In genomic region chr19:1851581-1852293, GRCh38 we compare ENCODE assay signal across 8 cellular contexts. TPM values are rescaled to one million over a fixed set of nuclear protein-coding genes. Genes with fewer than 3 reads are reported as not detected.
A peak's percentile ranks its signal among the peaks of the same experiment; 100 is the strongest.
DNase-seq lines count a peak whose midpoint lies in the region; ATAC-seq, FAIRE-seq and TF ChIP-seq lines count a peak whose summit lies in the region.

No MANE protein-coding gene starts in this region.

- in situ Hi-C loops in KBM-7 (cut with MboI; ENCODE audit: low pct_unique_long_range_greater_than_20kb, low sequenced_read_pairs), result no loop called here

- H3K27me3 Mint-ChIP-seq in stimulated activated memory B cell treated with anti-CD40 and anti-IgM and Interleukin-4, amounts not matched to agents 10 μg/mL and 1 μg/mL and 100 μg/mL, for 72 hours, result no peaks in the 10 kb centered on the region

- FAIRE-seq in H1 (lab: Jason Lieb, UNC), result no peak

- H3K79me1 ChIP-seq in H1 (ENCODE audit: low read depth, low read length), result peaks cover 9% of the 10 kb centered on the region

- H3K4me2 ChIP-seq in H1 (ENCODE audit: insufficient read depth in 1 of 2, low read depth in 2 of 2, low read length in 2 of 2), result peak overlapping the region; percentile 37 to 58; a peak in 3 of 4 replicates

- TF ChIP-seq RAD21 in H1 (IDR thresholded peaks at IDR 0.05 in 1 of 2, conservative IDR thresholded peaks at IDR 0.05 in 1 of 2; ENCODE audit: low read depth in 2 of 2, low read length in 2 of 2), result no peak

- H3K27me3 ChIP-seq in H1 (replicated peaks in 1 of 4; ENCODE audit: control insufficient read depth in 3 of 4, extremely low read depth in 1 of 4, insufficient read depth in 3 of 4, low read length in 3 of 4), result no peaks in the 10 kb centered on the region

- no peak overlapping the region for H3K9ac ChIP-seq in H1 (replicated peaks in 1 of 4; ENCODE audit: extremely low read depth in 1 of 4, low read depth in 3 of 4, low read length in 3 of 4)

- peak overlapping the region; percentile 22 for H4K8ac ChIP-seq in H1 (ENCODE audit: extremely low read depth, insufficient read depth, low read length)

- TF ChIP-seq POLR2A in H1 (IDR thresholded peaks at IDR 0.05; ENCODE audit: control extremely low read depth in 1 of 2, low read depth in 2 of 2, low read length in 2 of 2), result no peak

- H3K36me3 Mint-ChIP-seq in stimulated activated memory B cell treated with anti-CD40 and anti-IgM and Interleukin-4, amounts not matched to agents 10 μg/mL and 1 μg/mL and 100 μg/mL, for 72 hours, result peaks cover 12% of the 10 kb centered on the region

- no peak for TF ChIP-seq EP300 in H1 (IDR thresholded peaks at IDR 0.05; ENCODE audit: borderline replicate concordance in 1 of 2, low read depth in 2 of 2, low read length in 2 of 2)

- no peak overlapping the region for H4K5ac ChIP-seq in H1 (ENCODE audit: insufficient read length, low read depth, low read length)

- H2BK12ac ChIP-seq in H1 (ENCODE audit: low read depth, low read length), result no peak overlapping the region

- no peak overlapping the region for H3K56ac ChIP-seq in H1 (replicated peaks; ENCODE audit: insufficient read length, low read depth, low read length)

- H2BK20ac ChIP-seq in H1 (ENCODE audit: low read length), result no peak overlapping the region

- WGBS in H1 (ENCODE audit: extremely low coverage in 1 of 2, insufficient coverage in 1 of 2, insufficient read length in 1 of 2, insufficient replicate concordance in 2 of 2, low coverage in 1 of 2, low lambda C conversion rate in 2 of 2, missing lambda C conversion rate in 1 of 2), 2 experiments, result 55% methylated on average over 18 of the region's 58 CpGs; no CpG with 5 or more reads in 1 of the 2 experiments

- no peak overlapping the region for H3K14ac ChIP-seq in H1 (ENCODE audit: insufficient read length)

- no peak overlapping the region for H2AFZ ChIP-seq in H1 (ENCODE audit: low read length)

- no peaks in the 10 kb centered on the region for H3K9me3 Mint-ChIP-seq in stimulated activated memory B cell treated with anti-CD40 and anti-IgM and Interleukin-4, amounts not matched to agents 10 μg/mL and 1 μg/mL and 100 μg/mL, for 72 hours

- no peak overlapping the region for H3K27ac ChIP-seq in H1 (ENCODE audit: low read depth, low read length)

- no peak overlapping the region for H3K4ac ChIP-seq in H1 (replicated peaks; ENCODE audit: insufficient read length, low read depth, low read length)

- H3K4me3 ChIP-seq in H1 (ENCODE audit: extremely low read depth in 1 of 4, insufficient read depth in 2 of 4, low read depth in 3 of 4, low read length in 4 of 4), result peak overlapping the region in 2 of 4 experiments; percentile 10 to 53; a peak in 4 of 8 replicates

- no peak for ATAC-seq in stimulated activated memory B cell treated with anti-CD40 and anti-IgM and Interleukin-4, amounts not matched to agents 10 μg/mL and 1 μg/mL and 100 μg/mL, for 72 hours

- H4K91ac ChIP-seq in H1 (replicated peaks; ENCODE audit: insufficient read length, low read length), result no peak overlapping the region

- peaks cover 3% of the 10 kb centered on the region; the same call in 1 of the 2 replicates for H3K23me2 ChIP-seq in H1 (ENCODE audit: low read depth, low read length)

- H2BK5ac ChIP-seq in H1 (ENCODE audit: low read depth, low read length), result 0 out of 2 replicates have a peak overlapping the region, but pooled peaks have one; percentile 35

- H3K4me1 ChIP-seq in H1 (replicated peaks in 1 of 4; ENCODE audit: control insufficient read depth in 3 of 4, insufficient read depth in 4 of 4, low read length in 3 of 4), result peaks cover 0 to 40% (median 32%) of the 10 kb centered on the region in 4 experiments; a peak in 6 of 7 replicates

- H2BK120ac ChIP-seq in H1 (replicated peaks; ENCODE audit: low read depth, low read length), result no peak overlapping the region

- peaks cover 12 to 33% of the 10 kb centered on the region in 2 experiments for H3K79me2 ChIP-seq in H1 (ENCODE audit: control insufficient read depth in 1 of 2, insufficient read depth in 2 of 2, low read length in 2 of 2)

- no peak overlapping the region for H3K4me3 Mint-ChIP-seq in stimulated activated memory B cell treated with anti-CD40 and anti-IgM and Interleukin-4, amounts not matched to agents 10 μg/mL and 1 μg/mL and 100 μg/mL, for 72 hours

- no peaks in the 10 kb centered on the region for H3K36me3 ChIP-seq in H1 (ENCODE audit: control insufficient read depth in 2 of 4, insufficient read depth in 4 of 4, low read length in 3 of 4)

- POLR2A ChIA-PET in H1 (lab: Charles Lee; ENCODE audit: partially characterized antibody), result interaction anchor here (0.8 to 1.3 kb wide), 3 partner anchors 11 to 14 kb away, joined by 3 to 4 read pairs (median 3); no protein-coding TSS in a partner anchor

- CTCF ChIA-PET in H1 (lab: Charles Lee; ENCODE audit: partially characterized antibody), result interaction anchor here (1.3 to 2.1 kb wide), 3 partner anchors 10 to 55 kb away, joined by 3 to 11 read pairs (median 5); no protein-coding TSS in a partner anchor

- no peak overlapping the region for H2AK5ac ChIP-seq in H1 (ENCODE audit: low read depth, low read length)

- peak overlapping the region; percentile 40 for H3K27ac Mint-ChIP-seq in stimulated activated memory B cell treated with anti-CD40 and anti-IgM and Interleukin-4, amounts not matched to agents 10 μg/mL and 1 μg/mL and 100 μg/mL, for 72 hours

- peaks cover 16 to 23% of the 10 kb centered on the region in 2 experiments for H4K20me1 ChIP-seq in H1 (replicated peaks in 1 of 2; ENCODE audit: control insufficient read depth in 1 of 2, insufficient read depth in 2 of 2, low read length in 2 of 2)

- H3K4me1 Mint-ChIP-seq in stimulated activated memory B cell treated with anti-CD40 and anti-IgM and Interleukin-4, amounts not matched to agents 10 μg/mL and 1 μg/mL and 100 μg/mL, for 72 hours, result peaks cover 66% of the 10 kb centered on the region

- H3K23ac ChIP-seq in H1 (ENCODE audit: insufficient read length), result no peak overlapping the region

- no peaks in the 10 kb centered on the region for H3K9me3 ChIP-seq in H1 (ENCODE audit: insufficient read depth in 2 of 2, low read depth in 1 of 2, low read length in 1 of 2)

- no peak overlapping the region for H2BK15ac ChIP-seq in H1 (ENCODE audit: low read length)

- H3K18ac ChIP-seq in H1 (ENCODE audit: extremely low read depth, low read length), result no peak overlapping the region; the same call in 1 of the 2 replicates

- DNase-seq in DMS79 treated with DMSO at 0.1 percent for 48 hours (lab: John Stamatoyannopoulos, UW) (peak; percentile 21), DMS79 (lab: John Stamatoyannopoulos, UW) (no peak), H1 (ENCODE audit: low read depth in 1 of 2, low spot score in 2 of 2) (no peak), HCEC 1CT (no peak), KBM-7 (no peak), HPDE6-E6E7 (ENCODE audit: extremely low spot score) (no peak)
- peak; percentile 59 to 64 for DNase-seq in activated CD4-positive, alpha-beta T cell treated with anti-CD3 and anti-CD28 coated beads, Interleukin-2, amount 50 U/mL, for 4 hours

- no peak for TF ChIP-seq CTCF in H1 (IDR thresholded peaks at IDR 0.05; ENCODE audit: control extremely low read depth in 1 of 3, insufficient read depth in 1 of 3, low read depth in 1 of 3, low read length in 3 of 3)

RNA-seq across cellular contexts. Expression of gene REXO1, which starts 3.5 kb away (rescaled TPM):
- 42.4 and 44.3 TPM in 2 replicates for total RNA-seq in H1 (2021; fragmentation: NEBNext Ultra II Directional; extraction: Animal tissue kit (Norgen Biotek cat#: 25700))
- polyA plus RNA-seq in H1 (2011; rRNA removed), result 44.3 and 69.6 TPM in 2 replicates
- polyA plus RNA-seq in H1 (2011; cell fraction: cytosol; rRNA removed), result 21.3 TPM
- 69.2 TPM for polyA plus RNA-seq in H1 (2011; cell fraction: nucleus; rRNA removed)
- 35.1 to 44.9 TPM (median 43.7 TPM) in 4 replicates for polyA plus RNA-seq in H1 (2012, experiment 1 of 2)
- polyA plus RNA-seq in H1 (2012, experiment 2 of 2), result 33.4 TPM
- 22.8 TPM for polyA plus RNA-seq in H1 (2013, experiment 1 of 2)
- 21.3 TPM for polyA plus RNA-seq in H1 (2013, experiment 2 of 2)
- polyA minus RNA-seq in H1 (2011; rRNA and poly(A)+ RNA removed), result 18.8 and 19.5 TPM in 2 replicates
- 24.8 TPM for polyA minus RNA-seq in H1 (2011; cell fraction: cytosol; rRNA and poly(A)+ RNA removed)
- polyA minus RNA-seq in H1 (2011; cell fraction: nucleus; rRNA and poly(A)+ RNA removed), result 20.1 TPM

RNA-seq across cellular contexts. Expression of gene KLF16, which starts 11.6 kb away (rescaled TPM):
- total RNA-seq in H1 (2021; fragmentation: NEBNext Ultra II Directional; extraction: Animal tissue kit (Norgen Biotek cat#: 25700)), result 45.9 and 53.2 TPM in 2 replicates
- polyA plus RNA-seq in H1 (2011; rRNA removed), result 14.3 and 44.7 TPM in 2 replicates
- 15.0 TPM for polyA plus RNA-seq in H1 (2011; cell fraction: cytosol; rRNA removed)
- 29.0 TPM for polyA plus RNA-seq in H1 (2011; cell fraction: nucleus; rRNA removed)
- polyA plus RNA-seq in H1 (2012, experiment 1 of 2), result 15.6 to 26.7 TPM (median 23.8 TPM) in 4 replicates
- 21.5 TPM for polyA plus RNA-seq in H1 (2012, experiment 2 of 2)
- 27.2 TPM for polyA plus RNA-seq in H1 (2013, experiment 1 of 2)
- polyA plus RNA-seq in H1 (2013, experiment 2 of 2), result 28.5 TPM
- polyA minus RNA-seq in H1 (2011; rRNA and poly(A)+ RNA removed), result 1.1 and 2.2 TPM in 2 replicates
- 32.1 TPM for polyA minus RNA-seq in H1 (2011; cell fraction: cytosol; rRNA and poly(A)+ RNA removed)
- polyA minus RNA-seq in H1 (2011; cell fraction: nucleus; rRNA and poly(A)+ RNA removed), result 10.4 TPM

RNA-seq across cellular contexts. Expression of gene ABHD17A, which starts 33.6 kb away (rescaled TPM):
- total RNA-seq in H1 (2021; fragmentation: NEBNext Ultra II Directional; extraction: Animal tissue kit (Norgen Biotek cat#: 25700)), result 41.2 and 45.3 TPM in 2 replicates
- 87.4 and 98.0 TPM in 2 replicates for polyA plus RNA-seq in H1 (2011; rRNA removed)
- polyA plus RNA-seq in H1 (2011; cell fraction: cytosol; rRNA removed), result 60.4 TPM
- 86.1 TPM for polyA plus RNA-seq in H1 (2011; cell fraction: nucleus; rRNA removed)
- polyA plus RNA-seq in H1 (2012, experiment 1 of 2), result 15.8 to 35.0 TPM (median 33.1 TPM) in 4 replicates
- polyA plus RNA-seq in H1 (2012, experiment 2 of 2), result 33.7 TPM
- polyA plus RNA-seq in H1 (2013, experiment 1 of 2), result 35.1 TPM
- 34.7 TPM for polyA plus RNA-seq in H1 (2013, experiment 2 of 2)
- polyA minus RNA-seq in H1 (2011; rRNA and poly(A)+ RNA removed), result 8.1 and 11.4 TPM in 2 replicates
- polyA minus RNA-seq in H1 (2011; cell fraction: cytosol; rRNA and poly(A)+ RNA removed), result 24.5 TPM
- 18.1 TPM for polyA minus RNA-seq in H1 (2011; cell fraction: nucleus; rRNA and poly(A)+ RNA removed)

RNA-seq across cellular contexts. Expression of gene ATP8B3, which starts 39.7 kb away (rescaled TPM):
- total RNA-seq in H1 (2021; fragmentation: NEBNext Ultra II Directional; extraction: Animal tissue kit (Norgen Biotek cat#: 25700)), result 2.9 and 4.1 TPM in 2 replicates
- polyA plus RNA-seq in H1 (2011; rRNA removed), result 9.3 and 10.0 TPM in 2 replicates
- 9.1 TPM for polyA plus RNA-seq in H1 (2011; cell fraction: cytosol; rRNA removed)
- 19.8 TPM for polyA plus RNA-seq in H1 (2011; cell fraction: nucleus; rRNA removed)
- polyA plus RNA-seq in H1 (2012, experiment 1 of 2), result 4.2 to 8.7 TPM (median 7.7 TPM) in 4 replicates
- polyA plus RNA-seq in H1 (2012, experiment 2 of 2), result 4.7 TPM
- 5.4 TPM for polyA plus RNA-seq in H1 (2013, experiment 1 of 2)
- polyA plus RNA-seq in H1 (2013, experiment 2 of 2), result 4.9 TPM
- polyA minus RNA-seq in H1 (2011; rRNA and poly(A)+ RNA removed), result 4.7 and 7.9 TPM in 2 replicates
- polyA minus RNA-seq in H1 (2011; cell fraction: cytosol; rRNA and poly(A)+ RNA removed), result 5.4 TPM
- 5.2 TPM for polyA minus RNA-seq in H1 (2011; cell fraction: nucleus; rRNA and poly(A)+ RNA removed)

RNA-seq across cellular contexts. Expression of gene ADAT3, which starts 53.5 kb away (rescaled TPM):
- total RNA-seq in H1 (2021; fragmentation: NEBNext Ultra II Directional; extraction: Animal tissue kit (Norgen Biotek cat#: 25700)), result 10.2 and 10.8 TPM in 2 replicates
- 5.4 and 9.8 TPM in 2 replicates for polyA plus RNA-seq in H1 (2011; rRNA removed)
- 3.8 TPM for polyA plus RNA-seq in H1 (2011; cell fraction: cytosol; rRNA removed)
- 8.3 TPM for polyA plus RNA-seq in H1 (2011; cell fraction: nucleus; rRNA removed)
- polyA plus RNA-seq in H1 (2012, experiment 1 of 2), result 2.4 to 6.3 TPM (median 5.5 TPM) in 4 replicates
- polyA plus RNA-seq in H1 (2012, experiment 2 of 2), result 4.1 TPM
- 7.0 TPM for polyA plus RNA-seq in H1 (2013, experiment 1 of 2)
- polyA plus RNA-seq in H1 (2013, experiment 2 of 2), result 6.6 TPM
- polyA minus RNA-seq in H1 (2011; rRNA and poly(A)+ RNA removed), result 1.0 TPM in 1 of 2 replicates, not detected in the other
- 7.4 TPM for polyA minus RNA-seq in H1 (2011; cell fraction: cytosol; rRNA and poly(A)+ RNA removed)
- 7.8 TPM for polyA minus RNA-seq in H1 (2011; cell fraction: nucleus; rRNA and poly(A)+ RNA removed)

Comparison
In these comparisons a context has a peak if more than half of its experiments do, and no peak if none do; other contexts are left out.
1. DNase-seq: peak in DMS79 treated with DMSO at 0.1 percent for 48 hours (single experiment) and activated CD4-positive, alpha-beta T cell treated with anti-CD3 and anti-CD28 coated beads, Interleukin-2, amount 50 U/mL, for 4 hours (2 of 2); none in DMS79 (single experiment), H1 (0 of 2), HCEC 1CT (single experiment), KBM-7 (single experiment) and HPDE6-E6E7 (single experiment).